ENCODE assay signal across 10 cellular contexts in genomic region chr1:30083800-30084464, GRCh38.
A peak's percentile ranks its signal among the peaks of the same experiment; 100 is the strongest.
DNase-seq lines count a peak whose midpoint lies in the region; ATAC-seq and TF ChIP-seq lines count a peak whose summit lies in the region.
"Had no signal": no experiment of that assay in that cellular context is flagged by ENCODE, and none has a peak within 500 bp of the region (broad histone marks: within the 10 kb centered on the region; RNA-seq: fewer than 3 reads in every experiment).

No MANE protein-coding gene starts in this region.

- TF ChIP-seq CTCF in A673 (conservative IDR thresholded peaks at IDR 0.05; ENCODE audit: low read depth, low read length): no peak

- H3K9me3 Mint-ChIP-seq in effector memory CD8-positive, alpha-beta T cell: no peaks in the 10 kb centered on the region

- H3K4me1 ChIP-seq in A673 (ENCODE audit: insufficient read depth, low read length, poor library complexity, severe bottlenecking) (peaks cover 44% of the 10 kb centered on the region), mesodermal cell (ENCODE audit: control insufficient read depth, insufficient read depth, low read length, poor library complexity, severe bottlenecking) (peaks cover 31% of the 10 kb centered on the region)

- H3K27ac Mint-ChIP-seq in effector memory CD8-positive, alpha-beta T cell: peak overlapping the region; percentile 46 to 54

- H3K27me3 Mint-ChIP-seq in effector memory CD8-positive, alpha-beta T cell: peaks cover 75 to 80% of the 10 kb centered on the region in 2 donors

- H3K4me3 Mint-ChIP-seq in effector memory CD8-positive, alpha-beta T cell: no peak overlapping the region

- DNase-seq in A673 (ENCODE audit: low spot score) (peak; percentile 75), LoVo (ENCODE audit: low spot score) (peak; percentile 48), SIG-M5 treated with dmso at 0.1 percent for 504 hours (lab: John Stamatoyannopoulos, UW; ENCODE audit: unreplicated experiment) (no peak), mesenteric fat pad (ENCODE audit: low spot score) (no peak)
- no peak for DNase-seq in effector memory CD8-positive, alpha-beta T cell
- DNase-seq: NCI-H510A treated with DMSO at 0.1 percent for 48 hours had no signal

- peaks cover 3% of the 10 kb centered on the region for H3K36me3 Mint-ChIP-seq in effector memory CD8-positive, alpha-beta T cell (ENCODE audit: insufficient read depth)

- 85 to 88% methylated on average over 7 to 10 of the region's 11 CpGs for WGBS in mesodermal cell (ENCODE audit: insufficient coverage in 2 of 2), 2 experiments

- H3K4me3 ChIP-seq in A673 (ENCODE audit: low read depth, low read length, poor library complexity, severe bottlenecking) (no peak overlapping the region), mesodermal cell (ENCODE audit: extremely low read depth, insufficient read depth, low read length, poor library complexity, severe bottlenecking) (no peak overlapping the region)

- no peaks in the 10 kb centered on the region for H3K9me3 ChIP-seq in A673 (ENCODE audit: low read depth, low read length, poor library complexity, severe bottlenecking)
- H3K9me3 ChIP-seq in mesodermal cell (ENCODE audit: control insufficient read depth, low read length): no peaks in the 10 kb centered on the region

- CTCF ChIA-PET in A673 (lab: Charles Lee): interaction anchor here (0.8 to 1.2 kb wide), 2 partner anchors 29 to 291 kb away, joined by 3 to 6 read pairs; no protein-coding TSS in a partner anchor

- BruUV-seq in A673 (replicated peaks; lab: Mats Ljungman, UMichigan): no TSS peak

- no peaks in the 10 kb centered on the region for H3K27me3 ChIP-seq in A673 (replicated peaks; ENCODE audit: insufficient read depth, low read depth, low read length, poor library complexity)

- ATAC-seq in effector memory CD8-positive, alpha-beta T cell (replicated peaks): no peak
- ATAC-seq in GM18502 (IDR thresholded peaks at IDR 0.05; ENCODE audit: poor library complexity, unreplicated experiment) (no peak), GM21723 (IDR thresholded peaks at IDR 0.05; ENCODE audit: unreplicated experiment) (no peak)

- POLR2A ChIA-PET in A673 (lab: Charles Lee; ENCODE audit: low non-redundant PET): no interaction called here

- intact Hi-C loops in A673 (cut with micrococcal nuclease; ENCODE audit: unreplicated experiment): loop anchor here (1.0 to 10.0 kb wide), 4 partner anchors 169 to 849 kb away; partner anchors contain the start of genes MECR and PTPRU

- H3K4me1 Mint-ChIP-seq in effector memory CD8-positive, alpha-beta T cell (ENCODE audit: low read depth in 2 of 2): peaks cover 0 to 5% of the 10 kb centered on the region in 2 donors

- no peaks in the 10 kb centered on the region for H3K36me3 ChIP-seq in A673 (ENCODE audit: insufficient read depth, low read length, poor library complexity, severe bottlenecking)
- H3K36me3 ChIP-seq in mesodermal cell (ENCODE audit: control insufficient read depth, insufficient read depth, low read length): no peaks in the 10 kb centered on the region

- peak overlapping the region; percentile 45 for H3K27ac ChIP-seq in A673 (ENCODE audit: low read depth, low read length, poor library complexity, severe bottlenecking)
- peak overlapping the region; percentile 75 for H3K27ac ChIP-seq in mesodermal cell (ENCODE audit: low read depth, low read length, severe bottlenecking)
- H3K27ac ChIP-seq: C4-2B had no signal

Comparison
In these comparisons a context has a peak if more than half of its experiments do, and no peak if none do; other contexts are left out.
1. DNase-seq: peak in A673 (single experiment) and LoVo (single experiment); none in effector memory CD8-positive, alpha-beta T cell (0 of 3), SIG-M5 treated with dmso at 0.1 percent for 504 hours (single experiment) and mesenteric fat pad (single experiment).